Comparison of ENCODE assay signal across 8 cellular contexts in the genomic region with DNA sequence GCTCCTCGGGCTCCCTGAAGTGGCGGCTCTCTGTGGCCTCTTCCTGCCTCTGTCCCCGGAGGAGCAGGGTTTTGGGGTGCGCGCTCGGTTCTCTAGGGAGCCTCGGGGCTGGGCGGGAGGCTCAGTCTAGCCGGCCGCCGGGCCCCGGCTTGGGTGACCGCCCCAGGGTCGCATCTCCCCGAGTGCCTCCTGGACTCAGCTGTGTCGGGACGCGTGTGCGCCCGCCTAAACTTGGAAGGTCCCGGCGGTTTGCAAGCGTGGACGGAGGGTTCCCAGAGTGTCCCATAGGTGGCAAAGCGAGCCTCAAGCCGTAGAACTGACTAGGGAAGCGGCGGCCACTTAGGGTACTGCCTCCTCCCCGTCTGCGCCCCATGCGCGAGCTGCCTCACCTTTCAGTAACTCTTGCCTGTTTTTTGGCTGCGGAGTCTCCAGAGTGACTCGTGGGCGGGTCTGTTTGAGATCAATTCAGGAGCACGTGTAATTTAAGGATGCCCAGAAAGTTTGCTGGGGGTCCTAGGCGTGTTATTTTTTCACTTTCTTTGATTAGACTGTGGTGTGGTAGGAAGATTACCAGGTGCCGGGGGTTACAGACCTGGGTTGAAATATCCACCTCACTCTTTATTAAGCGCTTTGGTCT. TPM values are rescaled to one million over a fixed set of nuclear protein-coding genes. Genes with fewer than 3 reads are reported as not detected.
A peak's percentile ranks its signal among the peaks of the same experiment; 100 is the strongest.
DNase-seq lines count a peak whose midpoint lies in the region; ATAC-seq and TF ChIP-seq lines count a peak whose summit lies in the region.

No MANE protein-coding gene starts in this region.

- no peaks in the 10 kb centered on the region for H3K36me3 ChIP-seq in neutrophil

- peak overlapping the region; percentile 91 to 95 for H3K4me3 ChIP-seq in neutrophil (ENCODE audit: low read depth in 1 of 2, low read length in 1 of 2)

- no peaks in the 10 kb centered on the region for H3K9me3 ChIP-seq in neutrophil

- H3K4me1 ChIP-seq in foreskin keratinocyte, result no peaks in the 10 kb centered on the region
- H3K4me1 ChIP-seq in neutrophil (ENCODE audit: control insufficient read depth in 1 of 2, insufficient read depth in 1 of 2, low read depth in 1 of 2, low read length in 1 of 2), result peaks cover 10 to 17% of the 10 kb centered on the region in 2 experiments

- H3K27me3 ChIP-seq in foreskin keratinocyte (no peaks in the 10 kb centered on the region), neutrophil (no peaks in the 10 kb centered on the region)

- DNase-seq in Daoy (ENCODE audit: low read depth) (peak; percentile 82), HuH-7.5 (ENCODE audit: low spot score) (peak; percentile 43), SHP77 treated with DMSO at 0.1 percent for 48 hours (lab: John Stamatoyannopoulos, UW) (peak; percentile 3), activated gamma-delta T cell (lab: John Stamatoyannopoulos, UW) (peak; percentile 35), foreskin keratinocyte (peak; percentile 49 to 68), substantia nigra (lab: John Stamatoyannopoulos, UW) (peak in 32 of 49 donors; percentile 2 to 62 (median 36))

- ATAC-seq in GM21576 (IDR thresholded peaks at IDR 0.05; ENCODE audit: unreplicated experiment) (peak; percentile 42), foreskin keratinocyte (peak; percentile 82)

- H3K27ac ChIP-seq in foreskin keratinocyte (peak overlapping the region; percentile 58), neutrophil (peak overlapping the region; percentile 72), substantia nigra (ENCODE audit: low read depth, low read length, poor library complexity, severe bottlenecking) (peak overlapping the region; percentile 14)

- TF ChIP-seq CTCF in foreskin keratinocyte (conservative IDR thresholded peaks at IDR 0.05) (peak; percentile 59), neutrophil (IDR thresholded peaks at IDR 0.05) (peak; percentile 60)

RNA-seq across cellular contexts. Expression of gene ACTL6A, which starts 0.7 kb away (rescaled TPM):
- total RNA-seq in Daoy (2014; rRNA removed; shearing (Covaris generic)), result 288 and 441 TPM in 2 replicates
- total RNA-seq in foreskin keratinocyte, result 80.6 and 84.4 TPM in 2 replicates
- 62.2 and 72.5 TPM in 2 replicates for polyA plus RNA-seq in foreskin keratinocyte

RNA-seq across cellular contexts. Expression of gene MRPL47, which starts 41.0 kb away (rescaled TPM):
- 123 and 134 TPM in 2 replicates for total RNA-seq in Daoy (2014; rRNA removed; shearing (Covaris generic))
- 53.2 and 58.3 TPM in 2 replicates for total RNA-seq in foreskin keratinocyte
- 74.9 and 82.9 TPM in 2 replicates for polyA plus RNA-seq in foreskin keratinocyte

RNA-seq across cellular contexts. Expression of gene NDUFB5, which starts 41.2 kb away (rescaled TPM):
- 243 and 278 TPM in 2 replicates for total RNA-seq in Daoy (2014; rRNA removed; shearing (Covaris generic))
- total RNA-seq in foreskin keratinocyte, result 70.0 and 74.1 TPM in 2 replicates
- 70.1 and 73.2 TPM in 2 replicates for polyA plus RNA-seq in foreskin keratinocyte

Comparison
In these comparisons a context has a peak if more than half of its experiments do, and no peak if none do; other contexts are left out.
1. Peak in every context shown above with its lines: DNase-seq, ATAC-seq, H3K4me3 ChIP-seq and H3K27ac ChIP-seq.
2. DNase-seq: peak in every context shown above with its lines; median percentile 82 in Daoy; 58 in foreskin keratinocyte; 43 in HuH-7.5; 36 in substantia nigra; 35 in activated gamma-delta T cell; 3 in SHP77 treated with DMSO at 0.1 percent for 48 hours.
3. H3K27ac ChIP-seq: peak in every context shown above with its lines; median percentile 72 in neutrophil; 58 in foreskin keratinocyte; 14 in substantia nigra.